In the genomic region with DNA sequence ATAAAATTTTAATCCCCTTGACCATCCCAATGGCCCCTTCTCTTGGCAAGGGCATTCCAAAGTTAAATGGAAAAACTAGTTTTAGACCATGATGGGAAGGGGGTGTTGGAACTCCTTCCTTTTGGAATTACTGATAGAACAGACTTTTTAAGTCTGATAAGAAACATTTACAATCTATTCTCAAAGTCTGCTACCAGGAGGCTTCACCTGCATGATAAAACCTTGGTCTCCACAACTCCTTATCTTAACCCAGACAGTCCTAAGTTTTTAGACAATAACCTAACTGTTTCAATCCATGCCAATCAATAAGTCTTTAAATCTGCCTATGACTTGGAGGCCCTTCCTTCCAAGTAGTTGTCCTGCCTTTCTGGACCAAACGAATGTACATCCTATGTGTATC, we compare ENCODE assay signal across 33 cellular contexts.
"Had no signal": no experiment of that assay in that cellular context is flagged by ENCODE, and none has a peak within 500 bp of the region (broad histone marks: within the 10 kb centered on the region; RNA-seq: fewer than 3 reads in every experiment).

No MANE protein-coding gene starts in this region.

- H3K4me1 Mint-ChIP-seq: naive thymus-derived CD8-positive, alpha-beta T cell; stimulated activated memory B cell treated with anti-CD40 and anti-IgM and Interleukin-4, amounts not matched to agents 10 μg/mL and 1 μg/mL and 100 μg/mL, for 72 hours; stimulated activated naive CD8-positive, alpha-beta T cell treated with anti-CD3 and anti-CD28 coated beads, Interleukin-15, amount 100 ng/mL, for 72 hours had no signal

- H3K27ac ChIP-seq: neutrophil, ovary, parathyroid adenoma, psoas muscle, skin epidermis, spleen, suprapubic skin, testis, tibial artery, transverse colon, upper lobe of left lung, vagina had no signal

- H3K36me3 Mint-ChIP-seq: natural killer cell treated with Interleukin-12 subunit alpha and Interleukin-12 subunit beta and Interleukin-15 and Interleukin-18, amount 100 ng/mL, for 72 hours had no signal

- H3K4me3 ChIP-seq: ovary, psoas muscle, skin epidermis, smooth muscle cell, spleen, suprapubic skin, testis, tibial artery, transverse colon, upper lobe of left lung, vagina had no signal

- H3K4me2 ChIP-seq: smooth muscle cell had no signal

- H3K27ac Mint-ChIP-seq: naive thymus-derived CD8-positive, alpha-beta T cell; natural killer cell treated with Interleukin-12 subunit alpha and Interleukin-12 subunit beta and Interleukin-15 and Interleukin-18, amount 100 ng/mL, for 72 hours; nephron progenitor cell; progenitor cell of endocrine pancreas; stimulated activated memory B cell treated with anti-CD40 and anti-IgM and Interleukin-4, amounts not matched to agents 10 μg/mL and 1 μg/mL and 100 μg/mL, for 72 hours; stimulated activated naive CD8-positive, alpha-beta T cell treated with anti-CD3 and anti-CD28 coated beads, Interleukin-15, amount 100 ng/mL, for 72 hours had no signal

- H3K9me3 ChIP-seq: neutrophil, ovary, psoas muscle, spleen, suprapubic skin, testis, tibial artery, transverse colon, upper lobe of left lung, vagina had no signal

- H3K79me2 ChIP-seq: parathyroid adenoma had no signal

- H3K27me3 ChIP-seq: neutrophil, ovary, spleen, suprapubic skin, testis, tibial artery, transverse colon, upper lobe of left lung, vagina had no signal

- DNase-seq: naive thymus-derived CD8-positive, alpha-beta T cell; nephron progenitor cell; nucleus accumbens; posterior cingulate gyrus; psoas muscle; right cardiac atrium; spleen; stimulated activated CD4-positive, alpha-beta T cell treated with anti-CD3 and anti-CD28 coated beads, Interleukin-12 subunit alpha, Interleukin-12 subunit beta, amount 100 ng/mL, for 4 hours; stimulated activated CD4-positive, alpha-beta T cell treated with anti-CD3 and anti-CD28 coated beads, Interleukin-1b, Interleukin-23, amount 100 ng/mL, for 48 hours; stimulated activated CD4-positive, alpha-beta T cell treated with anti-CD3 and anti-CD28 coated beads, Interleukin-4, amount 100 ng/mL, for 1 hour; stimulated activated CD4-positive, alpha-beta T cell treated with anti-CD3 and anti-CD28 coated beads, Interleukin-4, amount 100 ng/mL, for 4 hours; stimulated activated CD8-positive, alpha-beta memory T cell treated with anti-CD3 and anti-CD28 coated beads, Interleukin-4, amount 100 ng/mL, for 48 hours; stimulated activated naive CD4-positive, alpha-beta T cell; stimulated activated naive CD8-positive, alpha-beta T cell treated with anti-CD3 and anti-CD28 coated beads, Interleukin-15, amount 100 ng/mL, for 72 hours; stimulated activated naive CD8-positive, alpha-beta T cell treated with anti-CD3 and anti-CD28 coated beads, Interleukin-15, Interleukin-2, amounts not matched to agents 100 U/mL and 50 U/mL, for 24 hours; substantia nigra; testis; tibial artery; transverse colon had no signal

- ATAC-seq: naive thymus-derived CD8-positive, alpha-beta T cell; natural killer cell treated with Interleukin-12 subunit alpha and Interleukin-12 subunit beta and Interleukin-15 and Interleukin-18, amount 100 ng/mL, for 72 hours; psoas muscle; right cardiac atrium; sciatic nerve; stimulated activated naive CD8-positive, alpha-beta T cell treated with anti-CD3 and anti-CD28 coated beads, Interleukin-15, amount 100 ng/mL, for 72 hours; stimulated activated naive CD8-positive, alpha-beta T cell treated with anti-CD3 and anti-CD28 coated beads, Interleukin-15, Interleukin-2, amounts not matched to agents 100 U/mL and 50 U/mL, for 24 hours had no signal

- H3K4me3 Mint-ChIP-seq: naive thymus-derived CD8-positive, alpha-beta T cell; natural killer cell treated with Interleukin-12 subunit alpha and Interleukin-12 subunit beta and Interleukin-15 and Interleukin-18, amount 100 ng/mL, for 72 hours; nephron progenitor cell; neural crest cell; stimulated activated memory B cell treated with anti-CD40 and anti-IgM and Interleukin-4, amounts not matched to agents 10 μg/mL and 1 μg/mL and 100 μg/mL, for 72 hours; stimulated activated naive CD8-positive, alpha-beta T cell treated with anti-CD3 and anti-CD28 coated beads, Interleukin-15, amount 100 ng/mL, for 72 hours had no signal

- H2AFZ ChIP-seq: parathyroid adenoma had no signal

- FAIRE-seq: urothelium cell line had no signal

- H3K9me3 Mint-ChIP-seq: naive thymus-derived CD8-positive, alpha-beta T cell; natural killer cell treated with Interleukin-12 subunit alpha and Interleukin-12 subunit beta and Interleukin-15 and Interleukin-18, amount 100 ng/mL, for 72 hours; nephron progenitor cell; neural crest cell; stimulated activated memory B cell treated with anti-CD40 and anti-IgM and Interleukin-4, amounts not matched to agents 10 μg/mL and 1 μg/mL and 100 μg/mL, for 72 hours; stimulated activated naive CD8-positive, alpha-beta T cell treated with anti-CD3 and anti-CD28 coated beads, Interleukin-15, amount 100 ng/mL, for 72 hours had no signal

- H3K36me3 ChIP-seq: neutrophil, ovary, spleen, suprapubic skin, tibial artery, transverse colon, upper lobe of left lung, vagina had no signal

- H3K4me1 ChIP-seq: vagina had no signal

- H3K27me3 Mint-ChIP-seq: naive thymus-derived CD8-positive, alpha-beta T cell; natural killer cell treated with Interleukin-12 subunit alpha and Interleukin-12 subunit beta and Interleukin-15 and Interleukin-18, amount 100 ng/mL, for 72 hours; progenitor cell of endocrine pancreas; stimulated activated memory B cell treated with anti-CD40 and anti-IgM and Interleukin-4, amounts not matched to agents 10 μg/mL and 1 μg/mL and 100 μg/mL, for 72 hours; stimulated activated naive CD8-positive, alpha-beta T cell treated with anti-CD3 and anti-CD28 coated beads, Interleukin-15, amount 100 ng/mL, for 72 hours had no signal

- H3K9ac ChIP-seq: parathyroid adenoma had no signal
